In the genomic region with DNA sequence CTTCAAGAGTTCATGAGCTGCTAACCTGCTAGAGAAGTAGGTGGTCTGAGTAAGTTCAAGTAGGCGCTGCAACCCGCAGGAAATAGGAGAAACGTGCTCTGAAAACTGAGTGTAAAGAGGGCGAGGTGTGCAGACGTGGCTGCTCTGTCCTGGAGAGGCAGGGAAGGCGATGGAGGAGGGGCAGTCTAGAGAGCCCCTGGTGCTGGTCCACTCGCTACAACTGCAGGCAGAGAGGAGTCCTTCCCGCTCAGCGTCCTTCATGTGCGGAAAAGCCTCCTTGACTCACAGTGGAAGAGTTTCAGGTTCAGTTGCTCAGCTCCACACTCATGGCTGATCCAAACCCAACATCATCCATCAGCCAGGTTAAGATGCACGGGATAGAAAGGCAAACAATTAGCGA, we compare ENCODE assay signal across 1 cellular context.
TF ChIP-seq lines count a peak whose summit lies in the region.

No MANE protein-coding gene starts in this region.

TF ChIP-seq in HepG2, 621 proteins besides CTCF, POLR2A, EP300 and RAD21:
- TF ChIP-seq, protein P1, sequence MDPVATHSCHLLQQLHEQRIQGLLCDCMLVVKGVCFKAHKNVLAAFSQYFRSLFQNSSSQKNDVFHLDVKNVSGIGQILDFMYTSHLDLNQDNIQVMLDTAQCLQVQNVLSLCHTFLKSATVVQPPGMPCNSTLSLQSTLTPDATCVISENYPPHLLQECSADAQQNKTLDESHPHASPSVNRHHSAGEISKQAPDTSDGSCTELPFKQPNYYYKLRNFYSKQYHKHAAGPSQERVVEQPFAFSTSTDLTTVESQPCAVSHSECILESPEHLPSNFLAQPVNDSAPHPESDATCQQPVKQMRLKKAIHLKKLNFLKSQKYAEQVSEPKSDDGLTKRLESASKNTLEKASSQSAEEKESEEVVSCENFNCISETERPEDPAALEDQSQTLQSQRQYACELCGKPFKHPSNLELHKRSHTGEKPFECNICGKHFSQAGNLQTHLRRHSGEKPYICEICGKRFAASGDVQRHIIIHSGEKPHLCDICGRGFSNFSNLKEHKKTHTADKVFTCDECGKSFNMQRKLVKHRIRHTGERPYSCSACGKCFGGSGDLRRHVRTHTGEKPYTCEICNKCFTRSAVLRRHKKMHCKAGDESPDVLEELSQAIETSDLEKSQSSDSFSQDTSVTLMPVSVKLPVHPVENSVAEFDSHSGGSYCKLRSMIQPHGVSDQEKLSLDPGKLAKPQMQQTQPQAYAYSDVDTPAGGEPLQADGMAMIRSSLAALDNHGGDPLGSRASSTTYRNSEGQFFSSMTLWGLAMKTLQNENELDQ (CRISPR knock-in tag; IDR thresholded peaks at IDR 0.05; ENCODE audit: borderline replicate concordance), result no peak
- peak; percentile 54; the same call in 1 of the 2 replicates for TF ChIP-seq EZH2 (conservative IDR thresholded peaks at IDR 0.05; ENCODE audit: low read depth, low read length)
